ENCODE assay signal across 17 cellular contexts in genomic region chr20:6501061-6501460, GRCh38.
DNase-seq lines count a peak whose midpoint lies in the region; ATAC-seq, FAIRE-seq and TF ChIP-seq lines count a peak whose summit lies in the region.
"Had no signal": no experiment of that assay in that cellular context is flagged by ENCODE, and none has a peak within 500 bp of the region (broad histone marks: within the 10 kb centered on the region; RNA-seq: fewer than 3 reads in every experiment).

No MANE protein-coding gene starts in this region.

- dilution Hi-C loops in keratinocyte (cut with MboI; ENCODE audit: extremely low pct_ligation_motif_present, low sequenced_read_pairs), result no loop called here

- peaks cover 9% of the 10 kb centered on the region for H3K4me1 ChIP-seq in keratinocyte (ENCODE audit: control insufficient read depth, extremely low read depth, insufficient read depth, low read length)
- H3K4me1 ChIP-seq in pancreas, result no peaks in the 10 kb centered on the region
- H3K4me1 ChIP-seq: BLaER1, psoas muscle had no signal

- H2AFZ ChIP-seq in keratinocyte (ENCODE audit: control insufficient read depth, low read length), result no peak overlapping the region

- peak; percentile 19 for DNase-seq in AG10803 (ENCODE audit: low read depth)
- peak; percentile 87 for DNase-seq in M059J (ENCODE audit: low read depth)
- DNase-seq in bronchial epithelial cell (ENCODE audit: low read depth), result peak; percentile 97
- peak; percentile 49 for DNase-seq in keratinocyte (ENCODE audit: low read depth, low spot score)
- no peak for DNase-seq in chondrocyte (ENCODE audit: low spot score)
- DNase-seq in DMS153 treated with DMSO at 0.1 percent for 48 hours (lab: John Stamatoyannopoulos, UW; ENCODE audit: unreplicated experiment), result no peak
- DNase-seq in nucleus accumbens (lab: John Stamatoyannopoulos, UW), result no peak
- no peak for DNase-seq in pancreas
- DNase-seq: effector memory CD4-positive, alpha-beta T cell; KBM-7; NCI-H2107; NK-92 treated with Interleukin-12 subunit alpha and Interleukin-12 subunit beta, amount 100 ng/mL, for 24 hours; psoas muscle had no signal

- no peaks in the 10 kb centered on the region for H3K4me1 Mint-ChIP-seq in chondrocyte (ENCODE audit: low read depth)
- H3K4me1 Mint-ChIP-seq: stimulated activated memory B cell treated with anti-CD40 and anti-IgM and Interleukin-4, amounts not matched to agents 10 μg/mL and 1 μg/mL and 100 μg/mL, for 72 hours had no signal

- H3K9ac ChIP-seq in keratinocyte (ENCODE audit: control insufficient read depth, extremely low read depth, insufficient read depth, low read length), result no peak overlapping the region
- H3K9ac ChIP-seq: BLaER1 had no signal

- no peak overlapping the region for H3K27ac Mint-ChIP-seq in chondrocyte (ENCODE audit: unreplicated experiment)
- H3K27ac Mint-ChIP-seq: stimulated activated memory B cell treated with anti-CD40 and anti-IgM and Interleukin-4, amounts not matched to agents 10 μg/mL and 1 μg/mL and 100 μg/mL, for 72 hours had no signal

- no peak overlapping the region for H3K4me3 ChIP-seq in AG10803 (ENCODE audit: low read length)
- no peak overlapping the region for H3K4me3 ChIP-seq in bronchial epithelial cell (ENCODE audit: low read depth, low read length)
- no peak overlapping the region for H3K4me3 ChIP-seq in keratinocyte (ENCODE audit: control insufficient read depth in 2 of 3, extremely low read depth in 1 of 3, insufficient read depth in 2 of 3, low read depth in 1 of 3, low read length in 3 of 3)
- H3K4me3 ChIP-seq in pancreas, result no peak overlapping the region
- H3K4me3 ChIP-seq: BLaER1, psoas muscle had no signal

- no peaks in the 10 kb centered on the region for H3K9me1 ChIP-seq in keratinocyte (ENCODE audit: control insufficient read depth, extremely low read depth, insufficient read depth, low read length)

- H3K27me3 ChIP-seq in bronchial epithelial cell (ENCODE audit: control insufficient read depth, insufficient read depth, low read length), result no peaks in the 10 kb centered on the region
- H3K27me3 ChIP-seq in keratinocyte (ENCODE audit: control insufficient read depth, extremely low read depth, insufficient read depth, low read length), result no peaks in the 10 kb centered on the region
- H3K27me3 ChIP-seq in pancreas, result no peaks in the 10 kb centered on the region
- H3K27me3 ChIP-seq: BLaER1 had no signal

- H3K4me3 Mint-ChIP-seq in chondrocyte (ENCODE audit: unreplicated experiment), result no peak overlapping the region
- H3K4me3 Mint-ChIP-seq: stimulated activated memory B cell treated with anti-CD40 and anti-IgM and Interleukin-4, amounts not matched to agents 10 μg/mL and 1 μg/mL and 100 μg/mL, for 72 hours had no signal

- H3K79me2 ChIP-seq in keratinocyte (ENCODE audit: control insufficient read depth, insufficient read depth, low read length), result no peaks in the 10 kb centered on the region

- H3K27ac ChIP-seq in keratinocyte (ENCODE audit: control insufficient read depth, insufficient read depth, low read length), result peak overlapping the region; percentile 10
- no peak overlapping the region for H3K27ac ChIP-seq in pancreas
- H3K27ac ChIP-seq: BLaER1, psoas muscle had no signal

- no peaks in the 10 kb centered on the region for H3K36me3 ChIP-seq in bronchial epithelial cell (ENCODE audit: control insufficient read depth, insufficient read depth, low read length)
- H3K36me3 ChIP-seq in keratinocyte (ENCODE audit: control insufficient read depth in 2 of 2, extremely low read depth in 1 of 2, insufficient read depth in 2 of 2, low read length in 2 of 2), result no peaks in the 10 kb centered on the region
- no peaks in the 10 kb centered on the region for H3K36me3 ChIP-seq in pancreas
- H3K36me3 ChIP-seq: BLaER1 had no signal

- no peaks in the 10 kb centered on the region for H3K36me3 Mint-ChIP-seq in chondrocyte (ENCODE audit: low read depth)
- H3K36me3 Mint-ChIP-seq: stimulated activated memory B cell treated with anti-CD40 and anti-IgM and Interleukin-4, amounts not matched to agents 10 μg/mL and 1 μg/mL and 100 μg/mL, for 72 hours had no signal

- intact Hi-C loops in pancreas (cut with DNase I), result no loop called here

- peaks cover 2% of the 10 kb centered on the region for H3K27me3 Mint-ChIP-seq in chondrocyte (ENCODE audit: low read depth)
- H3K27me3 Mint-ChIP-seq: stimulated activated memory B cell treated with anti-CD40 and anti-IgM and Interleukin-4, amounts not matched to agents 10 μg/mL and 1 μg/mL and 100 μg/mL, for 72 hours had no signal

- WGBS in pancreas, 2 donors, result 38 to 39% methylated on average over 1 of the region's 1 CpG

- TF ChIP-seq CTCF in AG10803 (conservative IDR thresholded peaks at IDR 0.05; ENCODE audit: low read length) (no peak), bronchial epithelial cell (IDR thresholded peaks at IDR 0.05; ENCODE audit: insufficient read depth, low read length, severe bottlenecking) (no peak), keratinocyte (optimal IDR thresholded peaks at IDR 0.05 in 1 of 3, IDR thresholded peaks at IDR 0.05 in 1 of 3, conservative IDR thresholded peaks at IDR 0.05 in 1 of 3; ENCODE audit: extremely low read depth in 1 of 3, insufficient read depth in 2 of 3, low read length in 3 of 3) (no peak), chondrocyte (IDR thresholded peaks at IDR 0.05) (no peak), pancreas (IDR thresholded peaks at IDR 0.05) (no peak)

- no peaks in the 10 kb centered on the region for H4K20me1 ChIP-seq in keratinocyte (ENCODE audit: control insufficient read depth, extremely low read depth, insufficient read depth, low read length)
- H4K20me1 ChIP-seq: BLaER1 had no signal

- FAIRE-seq in bronchial epithelial cell (lab: Jason Lieb, UNC), result peak; percentile 95
- peak; percentile 100 for FAIRE-seq in keratinocyte (lab: Jason Lieb, UNC)
- no peak for FAIRE-seq in pancreas (lab: Jason Lieb, UNC)
- FAIRE-seq: GM18507 had no signal

- H3K9me3 ChIP-seq in keratinocyte (ENCODE audit: control insufficient read depth, low read depth, low read length) (no peaks in the 10 kb centered on the region), pancreas (no peaks in the 10 kb centered on the region)
- H3K9me3 ChIP-seq: BLaER1, psoas muscle had no signal

- H3K4me2 ChIP-seq in keratinocyte (ENCODE audit: control insufficient read depth, extremely low read depth, insufficient read depth, low read depth, low read length), result no peak overlapping the region
- H3K4me2 ChIP-seq: BLaER1 had no signal

- ATAC-seq in pancreas, result no peak
- ATAC-seq: activated CD4-positive, CD25-positive, alpha-beta regulatory T cell treated with anti-CD3 and anti-CD28 coated beads, Interleukin-2, amount 50 U/mL, for 24 hours; psoas muscle; stimulated activated memory B cell treated with anti-CD40 and anti-IgM and Interleukin-4, amounts not matched to agents 10 μg/mL and 1 μg/mL and 100 μg/mL, for 72 hours had no signal

- peaks cover 12% of the 10 kb centered on the region for H3K9me3 Mint-ChIP-seq in chondrocyte (ENCODE audit: low read depth)

Comparison
In these comparisons a context has a peak if more than half of its experiments do, and no peak if none do; other contexts are left out.
1. DNase-seq: peak in AG10803 (single experiment), M059J (single experiment), bronchial epithelial cell (single experiment) and keratinocyte (single experiment); none in chondrocyte (single experiment), DMS153 treated with DMSO at 0.1 percent for 48 hours (single experiment), nucleus accumbens (0 of 56) and pancreas (0 of 6).